ENCODE assay signal across 12 cellular contexts in the genomic region with DNA sequence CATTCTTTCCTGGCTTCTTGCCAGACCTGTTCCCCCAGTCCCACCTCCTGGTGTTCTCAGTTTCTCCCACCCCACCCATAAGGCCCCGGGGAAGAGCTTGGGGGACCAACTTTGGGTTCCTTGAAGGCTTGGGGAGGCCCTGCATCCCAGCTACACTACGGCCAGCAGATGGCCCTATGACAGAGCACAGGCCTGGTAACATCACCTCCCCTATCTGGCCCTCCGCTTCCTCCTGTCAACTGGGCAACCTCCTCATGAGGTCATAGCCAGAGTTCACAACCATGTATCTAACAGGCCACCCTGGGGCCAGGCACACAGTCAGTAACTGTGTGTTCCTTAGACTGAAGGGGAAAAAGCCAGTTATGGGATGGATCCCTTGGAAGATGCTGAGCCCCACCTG. TPM values are rescaled to one million over a fixed set of nuclear protein-coding genes. Genes with fewer than 3 reads are reported as not detected.
DNase-seq lines count a peak whose midpoint lies in the region; ATAC-seq, FAIRE-seq and TF ChIP-seq lines count a peak whose summit lies in the region.
"Had no signal": no experiment of that assay in that cellular context is flagged by ENCODE, and none has a peak within 500 bp of the region (broad histone marks: within the 10 kb centered on the region; RNA-seq: fewer than 3 reads in every experiment).

No MANE protein-coding gene starts in this region.

- no peaks in the 10 kb centered on the region for H3K9me3 Mint-ChIP-seq in activated naive CD8-positive, alpha-beta T cell treated with anti-CD3 and anti-CD28 coated beads for 36 hours
- H3K9me3 Mint-ChIP-seq: activated T-helper 1 cell treated with anti-CD3 and anti-CD28 coated beads, Interleukin-12 subunit alpha, Interleukin-12 subunit beta, Interleukin-2, Interleukin-4 antibody, amounts not matched to agents 30 ng/mL and 10 ng/mL and 1 ng/mL, durations not matched to agents 14 hours and 24 hours and 36 hours had no signal

- H3K4me3 Mint-ChIP-seq in activated naive CD8-positive, alpha-beta T cell treated with anti-CD3 and anti-CD28 coated beads for 36 hours: no peak overlapping the region
- H3K4me3 Mint-ChIP-seq: activated T-helper 1 cell treated with anti-CD3 and anti-CD28 coated beads, Interleukin-12 subunit alpha, Interleukin-12 subunit beta, Interleukin-2, Interleukin-4 antibody, amounts not matched to agents 30 ng/mL and 10 ng/mL and 1 ng/mL, durations not matched to agents 14 hours and 24 hours and 36 hours had no signal

- H3K9me1 ChIP-seq in keratinocyte (ENCODE audit: control insufficient read depth, extremely low read depth, insufficient read depth, low read length): no peaks in the 10 kb centered on the region

- dilution Hi-C loops in keratinocyte (cut with MboI; ENCODE audit: extremely low pct_ligation_motif_present, low sequenced_read_pairs): no loop called here

- H3K27me3 Mint-ChIP-seq in activated naive CD8-positive, alpha-beta T cell treated with anti-CD3 and anti-CD28 coated beads for 36 hours: no peaks in the 10 kb centered on the region

- no peaks in the 10 kb centered on the region for H4K20me1 ChIP-seq in keratinocyte (ENCODE audit: control insufficient read depth, extremely low read depth, insufficient read depth, low read length)

- H3K27ac ChIP-seq in WERI-Rb-1 (no peak overlapping the region), keratinocyte (ENCODE audit: control insufficient read depth, insufficient read depth, low read length) (no peak overlapping the region)
- H3K27ac ChIP-seq: prostate gland had no signal

- H3K9ac ChIP-seq in keratinocyte (ENCODE audit: control insufficient read depth, extremely low read depth, insufficient read depth, low read length): no peak overlapping the region

- H3K36me3 Mint-ChIP-seq in activated naive CD8-positive, alpha-beta T cell treated with anti-CD3 and anti-CD28 coated beads for 36 hours: no peaks in the 10 kb centered on the region

- FAIRE-seq in keratinocyte (lab: Jason Lieb, UNC): no peak
- FAIRE-seq: islet of Langerhans had no signal

- no peaks in the 10 kb centered on the region for H3K27me3 ChIP-seq in WERI-Rb-1 (ENCODE audit: insufficient read depth, low read depth, severe bottlenecking)
- H3K27me3 ChIP-seq in keratinocyte (ENCODE audit: control insufficient read depth, extremely low read depth, insufficient read depth, low read length): peaks cover 11% of the 10 kb centered on the region

- no peak overlapping the region for H3K27ac Mint-ChIP-seq in activated naive CD8-positive, alpha-beta T cell treated with anti-CD3 and anti-CD28 coated beads for 36 hours
- H3K27ac Mint-ChIP-seq: activated T-helper 1 cell treated with anti-CD3 and anti-CD28 coated beads, Interleukin-12 subunit alpha, Interleukin-12 subunit beta, Interleukin-2, Interleukin-4 antibody, amounts not matched to agents 30 ng/mL and 10 ng/mL and 1 ng/mL, durations not matched to agents 14 hours and 24 hours and 36 hours had no signal

- intact Hi-C loops in mucosa of descending colon (cut with DNase I, micrococcal nuclease): loop anchor here in 1 of 2 donors (10.0 kb wide), 1 partner anchor 55 kb away; no protein-coding TSS in a partner anchor

- no peaks in the 10 kb centered on the region for H3K4me1 Mint-ChIP-seq in activated naive CD8-positive, alpha-beta T cell treated with anti-CD3 and anti-CD28 coated beads for 36 hours

- no peaks in the 10 kb centered on the region for H3K79me2 ChIP-seq in keratinocyte (ENCODE audit: control insufficient read depth, insufficient read depth, low read length)

- TF ChIP-seq CTCF in WERI-Rb-1 (IDR thresholded peaks at IDR 0.05; ENCODE audit: low read depth, low read length): peak; percentile 57
- TF ChIP-seq CTCF in keratinocyte (optimal IDR thresholded peaks at IDR 0.05 in 1 of 3, IDR thresholded peaks at IDR 0.05 in 1 of 3, conservative IDR thresholded peaks at IDR 0.05 in 1 of 3; ENCODE audit: extremely low read depth in 1 of 3, insufficient read depth in 2 of 3, low read length in 3 of 3): peak; percentile 11 to 59 (median 33)
- no peak for TF ChIP-seq CTCF in mucosa of descending colon (IDR thresholded peaks at IDR 0.05)

- H3K9me3 ChIP-seq in WERI-Rb-1 (ENCODE audit: severe bottlenecking): no peaks in the 10 kb centered on the region
- H3K9me3 ChIP-seq in keratinocyte (ENCODE audit: control insufficient read depth, low read depth, low read length): no peaks in the 10 kb centered on the region
- no peaks in the 10 kb centered on the region for H3K9me3 ChIP-seq in mucosa of descending colon
- H3K9me3 ChIP-seq: prostate gland had no signal

- no peak overlapping the region for H3K4me2 ChIP-seq in keratinocyte (ENCODE audit: control insufficient read depth, extremely low read depth, insufficient read depth, low read depth, low read length)

- H3K4me1 ChIP-seq in keratinocyte (ENCODE audit: control insufficient read depth, extremely low read depth, insufficient read depth, low read length) (no peaks in the 10 kb centered on the region), mucosa of descending colon (ENCODE audit: low read depth) (no peaks in the 10 kb centered on the region)
- H3K4me1 ChIP-seq: prostate gland had no signal

- DNase-seq in EL (peak; percentile 38), LHCN-M2 (ENCODE audit: low read depth) (peak; percentile 29), WERI-Rb-1 (peak; percentile 30), keratinocyte (ENCODE audit: low read depth, low spot score) (no peak), NCI-H446 treated with DMSO at 0.1 percent for 48 hours (lab: John Stamatoyannopoulos, UW) (no peak), mucosa of descending colon (no peak)
- DNase-seq in activated naive CD8-positive, alpha-beta T cell treated with anti-CD3 and anti-CD28 coated beads for 36 hours: no peak
- DNase-seq in stimulated activated CD4-positive, alpha-beta T cell treated with anti-CD3 and anti-CD28 coated beads, Interleukin-2, amount 100 ng/mL, for 48 hours: no peak
- DNase-seq: NCI-H187 treated with DMSO at 0.1 percent for 48 hours had no signal

- H3K36me3 ChIP-seq in WERI-Rb-1: no peaks in the 10 kb centered on the region
- H3K36me3 ChIP-seq in keratinocyte (ENCODE audit: control insufficient read depth in 2 of 2, extremely low read depth in 1 of 2, insufficient read depth in 2 of 2, low read length in 2 of 2): no peaks in the 10 kb centered on the region
- H3K36me3 ChIP-seq in mucosa of descending colon (ENCODE audit: low read depth): no peaks in the 10 kb centered on the region
- H3K36me3 ChIP-seq: prostate gland had no signal

- ATAC-seq in mucosa of descending colon: no peak

- no peak overlapping the region for H2AFZ ChIP-seq in keratinocyte (ENCODE audit: control insufficient read depth, low read length)

- H3K4me3 ChIP-seq in WERI-Rb-1 (ENCODE audit: low read depth, low read length) (no peak overlapping the region), keratinocyte (ENCODE audit: control insufficient read depth in 2 of 3, extremely low read depth in 1 of 3, insufficient read depth in 2 of 3, low read depth in 1 of 3, low read length in 3 of 3) (no peak overlapping the region), mucosa of descending colon (no peak overlapping the region)
- H3K4me3 ChIP-seq: prostate gland had no signal

RNA-seq across cellular contexts. Expression of a gene that starts 31.4 kb away (rescaled TPM):
- total RNA-seq in LHCN-M2 (2014; rRNA removed) (not detected in 2 replicates), mucosa of descending colon (1 to 10 TPM in 2 of 3 donors, under 1 TPM in 1; 0.60 to 2.0 (median 1.2) TPM)
- polyA plus RNA-seq in LHCN-M2 (2012): 0.01 TPM
- 0.20 to 0.53 TPM (median 0.25 TPM) in 3 replicates for polyA plus RNA-seq in keratinocyte
- 0.06 TPM for polyA plus RNA-seq in keratinocyte (2011; ENCODE audit: low read depth)
- 0.10 and 0.27 TPM in 2 replicates for polyA plus RNA-seq in keratinocyte (2011; cell fraction: cytosol; rRNA removed)
- polyA plus RNA-seq in keratinocyte (2011; cell fraction: nucleus; rRNA removed): 1.1 and 1.8 TPM in 2 replicates
- polyA plus RNA-seq in keratinocyte (2012; ENCODE audit: low replicate concordance): 0.21 and 0.28 TPM in 2 replicates
- 0.13 to 0.54 TPM in 2 of 3 replicates, not detected in the other for polyA minus RNA-seq in keratinocyte
- polyA minus RNA-seq in keratinocyte (2011; cell fraction: cytosol; rRNA and poly(A)+ RNA removed): not detected
- 0.08 and 0.21 TPM in 2 replicates for polyA minus RNA-seq in keratinocyte (2011; cell fraction: nucleus; rRNA and poly(A)+ RNA removed)
- total RNA-seq in activated naive CD8-positive, alpha-beta T cell treated with anti-CD3 and anti-CD28 coated beads for 36 hours: under 1 TPM; 0.60 to 0.68 TPM

RNA-seq across cellular contexts. Expression of a gene that starts 43.7 kb away (rescaled TPM):
- 115 and 123 TPM in 2 replicates for total RNA-seq in LHCN-M2 (2014; rRNA removed)
- 60.0 TPM for polyA plus RNA-seq in LHCN-M2 (2012)
- 41.5 to 71.3 TPM (median 50.2 TPM) in 3 replicates for polyA plus RNA-seq in keratinocyte
- 17.1 TPM for polyA plus RNA-seq in keratinocyte (2011; ENCODE audit: low read depth)
- polyA plus RNA-seq in keratinocyte (2011; cell fraction: cytosol; rRNA removed): 51.0 and 54.6 TPM in 2 replicates
- polyA plus RNA-seq in keratinocyte (2011; cell fraction: nucleus; rRNA removed): 30.2 and 31.4 TPM in 2 replicates
- 27.8 and 45.8 TPM in 2 replicates for polyA plus RNA-seq in keratinocyte (2012; ENCODE audit: low replicate concordance)
- polyA minus RNA-seq in keratinocyte: 85.6 to 109 TPM (median 91.2 TPM) in 3 replicates
- polyA minus RNA-seq in keratinocyte (2011; cell fraction: cytosol; rRNA and poly(A)+ RNA removed): 113 TPM
- 29.6 and 33.9 TPM in 2 replicates for polyA minus RNA-seq in keratinocyte (2011; cell fraction: nucleus; rRNA and poly(A)+ RNA removed)
- total RNA-seq in activated naive CD8-positive, alpha-beta T cell treated with anti-CD3 and anti-CD28 coated beads for 36 hours: 100 to 1,000 TPM; 163 TPM
- total RNA-seq in mucosa of descending colon: 100 to 1,000 TPM in 1 of 3 donors, 10 to 100 TPM in 2; 70.7 to 151 (median 75.6) TPM

RNA-seq across cellular contexts. Expression of a gene that starts 52.2 kb away (rescaled TPM):
- total RNA-seq in LHCN-M2 (2014; rRNA removed) (49.5 and 54.0 TPM in 2 replicates), mucosa of descending colon (10 to 100 TPM; 28.9 to 32.8 (median 32.6) TPM)
- polyA plus RNA-seq in LHCN-M2 (2012): 30.5 TPM
- 33.3 to 49.2 TPM (median 36.4 TPM) in 3 replicates for polyA plus RNA-seq in keratinocyte
- 24.8 TPM for polyA plus RNA-seq in keratinocyte (2011; ENCODE audit: low read depth)
- 27.7 and 40.4 TPM in 2 replicates for polyA plus RNA-seq in keratinocyte (2011; cell fraction: cytosol; rRNA removed)
- polyA plus RNA-seq in keratinocyte (2011; cell fraction: nucleus; rRNA removed): 53.0 and 61.9 TPM in 2 replicates
- 20.5 and 41.5 TPM in 2 replicates for polyA plus RNA-seq in keratinocyte (2012; ENCODE audit: low replicate concordance)
- polyA minus RNA-seq in keratinocyte: 37.7 to 57.3 TPM (median 39.7 TPM) in 3 replicates
- 26.7 TPM for polyA minus RNA-seq in keratinocyte (2011; cell fraction: cytosol; rRNA and poly(A)+ RNA removed)
- polyA minus RNA-seq in keratinocyte (2011; cell fraction: nucleus; rRNA and poly(A)+ RNA removed): 33.6 and 34.4 TPM in 2 replicates
- 10 to 100 TPM; 52.2 to 52.4 TPM for total RNA-seq in activated naive CD8-positive, alpha-beta T cell treated with anti-CD3 and anti-CD28 coated beads for 36 hours

Comparison
In these comparisons a context has a peak if more than half of its experiments do, and no peak if none do; other contexts are left out.
1. DNase-seq: peak in EL (single experiment), LHCN-M2 (single experiment) and WERI-Rb-1 (single experiment); none in keratinocyte (single experiment), activated naive CD8-positive, alpha-beta T cell treated with anti-CD3 and anti-CD28 coated beads for 36 hours (single experiment), stimulated activated CD4-positive, alpha-beta T cell treated with anti-CD3 and anti-CD28 coated beads, Interleukin-2, amount 100 ng/mL, for 48 hours (0 of 2), NCI-H446 treated with DMSO at 0.1 percent for 48 hours (single experiment) and mucosa of descending colon (0 of 3).